Comparison of ENCODE assay signal across 9 cellular contexts in genomic region chr19:15292847-15293582, GRCh38. TPM values are rescaled to one million over a fixed set of nuclear protein-coding genes. Genes with fewer than 3 reads are reported as not detected.
A peak's percentile ranks its signal among the peaks of the same experiment; 100 is the strongest.
DNase-seq lines count a peak whose midpoint lies in the region; ATAC-seq and TF ChIP-seq lines count a peak whose summit lies in the region.
"Had no signal": no experiment of that assay in that cellular context is flagged by ENCODE, and none has a peak within 500 bp of the region (broad histone marks: within the 10 kb centered on the region; RNA-seq: fewer than 3 reads in every experiment).

No MANE protein-coding gene starts in this region.

- H3K36me3 Mint-ChIP-seq in CD4-positive, alpha-beta memory T cell, result peaks cover 4 to 17% of the 10 kb centered on the region in 2 donors
- H3K36me3 Mint-ChIP-seq in activated naive CD8-positive, alpha-beta T cell, result peaks cover 4% of the 10 kb centered on the region

- POLR2A ChIA-PET in CD4-positive, alpha-beta memory T cell (lab: Charles Lee; ENCODE audit: partially characterized antibody), result interaction anchor here (0.7 to 4.0 kb wide), 6 partner anchors 10 to 126 kb away, joined by 3 to 18 read pairs (median 3); partner anchors contain the start of genes AKAP8 and AKAP8L

- intact Hi-C loops in CD4-positive, alpha-beta memory T cell (cut with micrococcal nuclease), result loop anchor here (5.0 kb wide), 1 partner anchor 39 kb away; the partner anchor contains the start of gene BRD4
- intact Hi-C loops in mucosa of descending colon (cut with DNase I, micrococcal nuclease), result no loop called here

- peak overlapping the region in 7 of 8 donors; percentile 61 to 92 (median 83) for H3K4me3 Mint-ChIP-seq in CD4-positive, alpha-beta memory T cell
- H3K4me3 Mint-ChIP-seq in activated naive CD8-positive, alpha-beta T cell, result peak overlapping the region; percentile 72

- no peaks in the 10 kb centered on the region for H3K27me3 ChIP-seq in CD4-positive, alpha-beta memory T cell (ENCODE audit: insufficient read depth, low read length)

- in situ Hi-C loops in KBM-7 (cut with MboI; ENCODE audit: low pct_unique_long_range_greater_than_20kb, low sequenced_read_pairs), result no loop called here

- ATAC-seq in HG03354 (IDR thresholded peaks at IDR 0.05; ENCODE audit: poor library complexity, severe bottlenecking, unreplicated experiment) (peak; percentile 55), mucosa of descending colon (peak; percentile 54), GM18873 (IDR thresholded peaks at IDR 0.05; ENCODE audit: low FRiP score, unreplicated experiment) (no peak)

- no peak for DNase-seq in CD4-positive, alpha-beta memory T cell
- DNase-seq in mucosa of descending colon (no peak), KBM-7 (no peak), NCI-H774 (lab: John Stamatoyannopoulos, UW) (no peak), AG20443 (ENCODE audit: low spot score) (no peak)
- DNase-seq: anterior cingulate cortex had no signal

- H3K4me3 ChIP-seq in CD4-positive, alpha-beta memory T cell (ENCODE audit: low read length in 2 of 2), result no peak overlapping the region
- H3K4me3 ChIP-seq in mucosa of descending colon, result no peak overlapping the region

- CTCF ChIA-PET in CD4-positive, alpha-beta memory T cell (lab: Charles Lee; ENCODE audit: partially characterized antibody), result interaction anchor here (0.7 kb wide), 1 partner anchor 9 kb away, joined by 3 read pairs; no protein-coding TSS in a partner anchor

- no peaks in the 10 kb centered on the region for H3K9me3 ChIP-seq in CD4-positive, alpha-beta memory T cell (ENCODE audit: control insufficient read depth in 1 of 2, low read length in 2 of 2)
- no peaks in the 10 kb centered on the region for H3K9me3 ChIP-seq in mucosa of descending colon

- H3K27me3 Mint-ChIP-seq in CD4-positive, alpha-beta memory T cell, result no peaks in the 10 kb centered on the region
- no peaks in the 10 kb centered on the region for H3K27me3 Mint-ChIP-seq in activated naive CD8-positive, alpha-beta T cell

- peaks cover 96% of the 10 kb centered on the region for H3K4me1 ChIP-seq in CD4-positive, alpha-beta memory T cell (ENCODE audit: insufficient read depth, low read length)
- peaks cover 68% of the 10 kb centered on the region for H3K4me1 ChIP-seq in mucosa of descending colon (ENCODE audit: low read depth)

- no peaks in the 10 kb centered on the region for H3K9me3 Mint-ChIP-seq in CD4-positive, alpha-beta memory T cell
- no peaks in the 10 kb centered on the region for H3K9me3 Mint-ChIP-seq in activated naive CD8-positive, alpha-beta T cell (ENCODE audit: low read depth)

- TF ChIP-seq CTCF in mucosa of descending colon (IDR thresholded peaks at IDR 0.05), result no peak

- H3K36me3 ChIP-seq in CD4-positive, alpha-beta memory T cell (ENCODE audit: insufficient read depth, low read length), result no peaks in the 10 kb centered on the region
- no peaks in the 10 kb centered on the region for H3K36me3 ChIP-seq in mucosa of descending colon (ENCODE audit: low read depth)

- H3K4me1 Mint-ChIP-seq in CD4-positive, alpha-beta memory T cell, result peaks cover 82 to 100% (median 95%) of the 10 kb centered on the region in 4 donors
- peaks cover 98% of the 10 kb centered on the region for H3K4me1 Mint-ChIP-seq in activated naive CD8-positive, alpha-beta T cell (ENCODE audit: low read depth)

- no peak overlapping the region for H3K27ac ChIP-seq in CD4-positive, alpha-beta memory T cell (ENCODE audit: low read depth, low read length)

- peak overlapping the region; percentile 25 to 92 (median 76) for H3K27ac Mint-ChIP-seq in CD4-positive, alpha-beta memory T cell
- peak overlapping the region; percentile 83 for H3K27ac Mint-ChIP-seq in activated naive CD8-positive, alpha-beta T cell

RNA-seq across cellular contexts. Expression of gene BRD4, which starts 39.3 kb away (rescaled TPM):
- 100 to 1,000 TPM; 149 to 152 TPM for total RNA-seq in CD4-positive, alpha-beta memory T cell
- 10 to 100 TPM in 1 of 2 donors, 1 to 10 TPM in 1; 4.2 to 48.2 TPM for polyA plus RNA-seq in CD4-positive, alpha-beta memory T cell
- total RNA-seq in mucosa of descending colon, result 100 to 1,000 TPM in 1 of 3 donors, 10 to 100 TPM in 2; 78.3 to 104 (median 82.6) TPM
